ENCODE assay signal across 9 cellular contexts in genomic region chr10:19819419-19820033, GRCh38. TPM values are rescaled to one million over a fixed set of nuclear protein-coding genes. Genes with fewer than 3 reads are reported as not detected.
DNase-seq lines count a peak whose midpoint lies in the region; ATAC-seq and TF ChIP-seq lines count a peak whose summit lies in the region.
"Had no signal": no experiment of that assay in that cellular context is flagged by ENCODE, and none has a peak within 500 bp of the region (broad histone marks: within the 10 kb centered on the region; RNA-seq: fewer than 3 reads in every experiment).

No MANE protein-coding gene starts in this region.

- no peak overlapping the region for H3K4me3 Mint-ChIP-seq in activated CD8-positive, alpha-beta memory T cell treated with anti-CD3 and anti-CD28 coated beads, Interleukin-2, amount 10 ng/mL, durations not matched to agents 7 days and 5 days

- H3K9me3 Mint-ChIP-seq in activated CD8-positive, alpha-beta memory T cell treated with anti-CD3 and anti-CD28 coated beads, Interleukin-2, amount 10 ng/mL, durations not matched to agents 7 days and 5 days (ENCODE audit: low read depth): no peaks in the 10 kb centered on the region

- peaks cover 2% of the 10 kb centered on the region for H3K4me1 Mint-ChIP-seq in activated CD8-positive, alpha-beta memory T cell treated with anti-CD3 and anti-CD28 coated beads, Interleukin-2, amount 10 ng/mL, durations not matched to agents 7 days and 5 days

- no peak overlapping the region for H3K4me3 ChIP-seq in HFF-Myc (replicated peaks; ENCODE audit: low read depth, low read length)
- H3K4me3 ChIP-seq in fibroblast of mammary gland (ENCODE audit: control insufficient read depth, low read depth, low read length): no peak overlapping the region

- H3K27ac Mint-ChIP-seq in activated CD8-positive, alpha-beta memory T cell treated with anti-CD3 and anti-CD28 coated beads, Interleukin-2, amount 10 ng/mL, durations not matched to agents 7 days and 5 days: no peak overlapping the region

- CTCF ChIA-PET in activated CD8-positive, alpha-beta memory T cell treated with anti-CD3 and anti-CD28 coated beads, Interleukin-2, amount 10 ng/mL, durations not matched to agents 7 days and 5 days (lab: Charles Lee): interaction anchor here (0.6 to 1.0 kb wide), 2 partner anchors 1035 to 1500 kb away, joined by 3 read pairs; no protein-coding TSS in a partner anchor

- no peaks in the 10 kb centered on the region for H3K36me3 Mint-ChIP-seq in activated CD8-positive, alpha-beta memory T cell treated with anti-CD3 and anti-CD28 coated beads, Interleukin-2, amount 10 ng/mL, durations not matched to agents 7 days and 5 days

- TF ChIP-seq CTCF in HFF-Myc (IDR thresholded peaks at IDR 0.05; ENCODE audit: low read depth, low read length, missing control alignments) (peak; percentile 45), fibroblast of mammary gland (conservative IDR thresholded peaks at IDR 0.05; ENCODE audit: control insufficient read depth, insufficient read depth, low read depth, low read length) (peak; percentile 82)

- DNase-seq in DMS153 treated with DMSO at 0.1 percent for 48 hours (lab: John Stamatoyannopoulos, UW; ENCODE audit: unreplicated experiment): peak; percentile 13
- peak; percentile 25 for DNase-seq in HFF-Myc (ENCODE audit: extremely low read depth, low read depth)
- peak; percentile 51 for DNase-seq in RPMI8226
- DNase-seq in fibroblast of mammary gland (ENCODE audit: low read depth): peak; percentile 68
- DNase-seq in pons (ENCODE audit: low spot score): peak; percentile 89
- no peak for DNase-seq in central memory CD4-positive, alpha-beta T cell
- DNase-seq in activated T-cell treated with anti-CD3 and anti-CD28 coated beads, Interleukin-2, amount 50 U/mL, for 48 hours: no peak
- no peak for DNase-seq in activated CD8-positive, alpha-beta memory T cell treated with anti-CD3 and anti-CD28 coated beads, Interleukin-2, amount 10 ng/mL, durations not matched to agents 7 days and 5 days

- ATAC-seq in activated CD8-positive, alpha-beta memory T cell treated with anti-CD3 and anti-CD28 coated beads, Interleukin-2, amount 10 ng/mL, durations not matched to agents 7 days and 5 days: no peak

- peaks cover 33% of the 10 kb centered on the region for H3K27me3 Mint-ChIP-seq in activated CD8-positive, alpha-beta memory T cell treated with anti-CD3 and anti-CD28 coated beads, Interleukin-2, amount 10 ng/mL, durations not matched to agents 7 days and 5 days

RNA-seq across cellular contexts. Expression of gene PLXDC2, which starts 3.3 kb away (rescaled TPM):
- under 1 TPM in 1 of 2 experiments, not detected in 1; 0.05 TPM for total RNA-seq in activated CD8-positive, alpha-beta memory T cell treated with anti-CD3 and anti-CD28 coated beads, Interleukin-2, amount 10 ng/mL, durations not matched to agents 7 days and 5 days
- total RNA-seq: activated CD8-positive, alpha-beta memory T cell treated with anti-CD3 and anti-CD28 coated beads for 36 hours had no signal

Comparison
In these comparisons a context has a peak if more than half of its experiments do, and no peak if none do; other contexts are left out.
1. DNase-seq: peak in DMS153 treated with DMSO at 0.1 percent for 48 hours (single experiment), HFF-Myc (single experiment), RPMI8226 (single experiment), fibroblast of mammary gland (single experiment) and pons (single experiment); none in central memory CD4-positive, alpha-beta T cell (single experiment), activated T-cell treated with anti-CD3 and anti-CD28 coated beads, Interleukin-2, amount 50 U/mL, for 48 hours (0 of 2) and activated CD8-positive, alpha-beta memory T cell treated with anti-CD3 and anti-CD28 coated beads, Interleukin-2, amount 10 ng/mL, durations not matched to agents 7 days and 5 days (single experiment).